ENCODE assay signal across 15 cellular contexts in the genomic region with DNA sequence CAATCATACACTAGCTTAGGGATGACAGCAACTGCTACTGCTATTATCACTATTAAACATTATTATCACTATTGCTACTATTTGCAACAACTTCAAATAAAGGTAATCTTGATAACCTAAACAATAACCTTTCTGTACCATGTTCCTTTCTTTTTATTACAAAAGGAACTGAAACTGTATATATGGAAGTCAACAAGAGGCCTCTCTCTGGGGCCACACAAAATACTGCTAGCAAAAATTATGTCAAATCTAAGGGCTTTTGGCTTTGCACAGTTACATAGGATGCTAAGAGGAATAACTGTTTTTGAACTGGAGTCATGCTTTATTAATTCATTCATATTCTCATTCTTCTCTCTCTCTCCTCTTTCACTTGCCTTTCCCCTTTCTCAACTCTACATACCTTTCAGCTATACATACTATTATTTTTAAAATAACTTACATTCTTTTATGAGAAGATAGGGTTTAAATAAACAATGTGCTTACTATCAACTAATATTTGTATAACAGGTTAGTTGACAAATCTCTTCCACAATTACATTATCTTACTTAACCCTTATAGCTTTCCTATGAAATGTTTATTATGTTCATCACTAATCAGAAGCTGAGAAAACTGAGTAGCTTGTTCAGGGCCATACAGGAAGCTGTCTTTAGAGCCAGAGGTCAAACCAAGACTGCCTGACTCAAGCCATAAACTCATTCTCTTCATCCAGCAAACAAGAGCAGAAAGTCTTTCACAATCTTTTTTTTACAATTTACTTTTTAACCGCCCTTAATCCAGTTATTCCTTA. TPM values are rescaled to one million over a fixed set of nuclear protein-coding genes. Genes with fewer than 3 reads are reported as not detected.
DNase-seq lines count a peak whose midpoint lies in the region; ATAC-seq and TF ChIP-seq lines count a peak whose summit lies in the region.
"Had no signal": no experiment of that assay in that cellular context is flagged by ENCODE, and none has a peak within 500 bp of the region (broad histone marks: within the 10 kb centered on the region; RNA-seq: fewer than 3 reads in every experiment).

No MANE protein-coding gene starts in this region.

- 62% methylated on average over 1 of the region's 1 CpG for WGBS in hepatocyte (ENCODE audit: low lambda C conversion rate, missing lambda C conversion rate)
- WGBS in smooth muscle cell (ENCODE audit: low lambda C conversion rate) = 86% methylated on average over 1 of the region's 1 CpG

- H4K20me1 ChIP-seq in hepatocyte (ENCODE audit: insufficient read depth, poor library complexity, severe bottlenecking) (no peaks in the 10 kb centered on the region), smooth muscle cell (ENCODE audit: low read depth) (peaks cover 64% of the 10 kb centered on the region)

- TF ChIP-seq CTCF in AG10803 (conservative IDR thresholded peaks at IDR 0.05; ENCODE audit: low read length) (no peak), WTC11 (IDR thresholded peaks at IDR 0.05) (no peak), hepatocyte (IDR thresholded peaks at IDR 0.05; ENCODE audit: poor library complexity) (no peak), smooth muscle cell (IDR thresholded peaks at IDR 0.05; ENCODE audit: borderline replicate concordance, insufficient read depth, poor library complexity, severe bottlenecking) (no peak)

- H3K9ac ChIP-seq in smooth muscle cell (ENCODE audit: low read depth) = no peak overlapping the region

- no peaks in the 10 kb centered on the region for H3K9me2 ChIP-seq in hepatocyte (replicated peaks; ENCODE audit: insufficient read depth)

- no peak overlapping the region for H2AFZ ChIP-seq in hepatocyte
- no peak overlapping the region for H2AFZ ChIP-seq in smooth muscle cell (ENCODE audit: low read depth)

- no peaks in the 10 kb centered on the region for H3K9me3 Mint-ChIP-seq in WTC11
- H3K9me3 Mint-ChIP-seq: T-cell had no signal

- H3F3A ChIP-seq in smooth muscle cell (ENCODE audit: low read depth) = peaks cover 6% of the 10 kb centered on the region

- no peak overlapping the region for H3K4me3 Mint-ChIP-seq in WTC11
- H3K4me3 Mint-ChIP-seq: activated CD8-positive, alpha-beta memory T cell treated with anti-CD3 and anti-CD28 coated beads, Interleukin-2, amount 10 ng/mL, durations not matched to agents 7 days and 5 days; T-cell had no signal

- no peaks in the 10 kb centered on the region for H3K9me3 ChIP-seq in hepatocyte (ENCODE audit: low read depth)
- no peaks in the 10 kb centered on the region for H3K9me3 ChIP-seq in smooth muscle cell (replicated peaks; ENCODE audit: low read depth)
- H3K9me3 ChIP-seq: neutrophil, stomach had no signal

- peaks cover 57% of the 10 kb centered on the region for H3K79me2 ChIP-seq in hepatocyte
- H3K79me2 ChIP-seq in smooth muscle cell (ENCODE audit: low read depth) = peaks cover 35% of the 10 kb centered on the region

- H3K27me3 ChIP-seq in hepatocyte = no peaks in the 10 kb centered on the region
- H3K27me3 ChIP-seq in smooth muscle cell (ENCODE audit: low read depth) = no peaks in the 10 kb centered on the region
- H3K27me3 ChIP-seq: neutrophil, stomach had no signal

- peak overlapping the region; percentile 31; the same call in 1 of the 2 replicates for H3K27ac Mint-ChIP-seq in WTC11
- H3K27ac Mint-ChIP-seq: activated CD8-positive, alpha-beta memory T cell treated with anti-CD3 and anti-CD28 coated beads, Interleukin-2, amount 10 ng/mL, durations not matched to agents 7 days and 5 days; T-cell had no signal

- POLR2A ChIA-PET in WTC11 (lab: Charles Lee) = interaction anchor here (0.7 to 1.1 kb wide), 3 partner anchors 47 to 610 kb away, joined by 3 read pairs; partner anchors contain the start of gene FAM177A1

- no peak overlapping the region for H3K4me3 ChIP-seq in AG10803 (ENCODE audit: low read length)
- H3K4me3 ChIP-seq in hepatocyte = no peak overlapping the region
- no peak overlapping the region for H3K4me3 ChIP-seq in smooth muscle cell
- H3K4me3 ChIP-seq: stomach had no signal

- H3K4me1 Mint-ChIP-seq in WTC11 = peaks cover 20% of the 10 kb centered on the region

- H3K27me3 Mint-ChIP-seq in WTC11 (ENCODE audit: low read depth) = no peaks in the 10 kb centered on the region
- H3K27me3 Mint-ChIP-seq: activated CD8-positive, alpha-beta memory T cell treated with anti-CD3 and anti-CD28 coated beads, Interleukin-2, amount 10 ng/mL, durations not matched to agents 7 days and 5 days; T-cell had no signal

- ATAC-seq in WTC11 = no peak
- no peak for ATAC-seq in GM18502 (IDR thresholded peaks at IDR 0.05; ENCODE audit: poor library complexity, unreplicated experiment)
- no peak for ATAC-seq in GM21825 (IDR thresholded peaks at IDR 0.05; ENCODE audit: unreplicated experiment)
- ATAC-seq: activated CD8-positive, alpha-beta memory T cell treated with anti-CD3 and anti-CD28 coated beads, Interleukin-2, amount 10 ng/mL, durations not matched to agents 7 days and 5 days; T-cell had no signal

- H3K27ac ChIP-seq in hepatocyte = peak overlapping the region; percentile 1
- no peak overlapping the region for H3K27ac ChIP-seq in smooth muscle cell (ENCODE audit: low read depth)
- H3K27ac ChIP-seq: neutrophil, stomach had no signal

- H3K4me1 ChIP-seq in hepatocyte (ENCODE audit: insufficient read depth) (peaks cover 6% of the 10 kb centered on the region), smooth muscle cell (ENCODE audit: low read depth) (peaks cover 4% of the 10 kb centered on the region)

- CTCF ChIA-PET in WTC11 (lab: Charles Lee) = interaction anchor here (0.7 kb wide), 1 partner anchor 331 kb away, joined by 5 read pairs; no protein-coding TSS in a partner anchor

- no peaks in the 10 kb centered on the region for H3K36me3 Mint-ChIP-seq in WTC11

- no peaks in the 10 kb centered on the region for H3K36me3 ChIP-seq in hepatocyte (replicated peaks; ENCODE audit: insufficient read depth, low read depth)
- no peaks in the 10 kb centered on the region for H3K36me3 ChIP-seq in smooth muscle cell (ENCODE audit: low read depth)
- H3K36me3 ChIP-seq: neutrophil had no signal

- H3K4me2 ChIP-seq in hepatocyte = peak overlapping the region; percentile 61
- H3K4me2 ChIP-seq in smooth muscle cell = no peak overlapping the region

- peak; percentile 42 for DNase-seq in AG10803 (ENCODE audit: low read depth)
- DNase-seq in HS-27A (ENCODE audit: low read depth) = peak; percentile 5
- DNase-seq in WTC11 (ENCODE audit: low spot score) = no peak
- peak; percentile 34 for DNase-seq in hepatocyte (ENCODE audit: low spot score)
- DNase-seq in stimulated activated CD4-positive, alpha-beta T cell treated with anti-CD3 and anti-CD28 coated beads, Interleukin-2, amount 100 ng/mL, for 48 hours = no peak
- no peak for DNase-seq in smooth muscle cell (lab: John Stamatoyannopoulos, UW; ENCODE audit: unreplicated experiment)
- DNase-seq: activated CD8-positive, alpha-beta memory T cell treated with anti-CD3 and anti-CD28 coated beads, Interleukin-2, amount 10 ng/mL, durations not matched to agents 7 days and 5 days; anterior cingulate cortex; NCI-H774; stimulated activated CD4-positive, alpha-beta T cell treated with anti-CD3 and anti-CD28 coated beads, Interleukin-1b, Interleukin-23, amount 100 ng/mL, for 48 hours; stomach; T-cell had no signal

TF ChIP-seq in WTC11, 78 proteins besides CTCF, POLR2A, EP300 and RAD21 (continues in another document):
- TF ChIP-seq CREM (CRISPR knock-in tag; IDR thresholded peaks at IDR 0.05) = no peak
- TF ChIP-seq EMX1 (CRISPR knock-in tag; IDR thresholded peaks at IDR 0.05) = no peak
- no peak for TF ChIP-seq MAX (CRISPR knock-in tag; IDR thresholded peaks at IDR 0.05)
- no peak for TF ChIP-seq RORB (CRISPR knock-in tag; IDR thresholded peaks at IDR 0.05)
- TF ChIP-seq STAT6 (CRISPR knock-in tag; conservative IDR thresholded peaks at IDR 0.05; ENCODE audit: low read depth) = no peak
- no peak for TF ChIP-seq ZNF121 (CRISPR knock-in tag; IDR thresholded peaks at IDR 0.05)
- TF ChIP-seq FOXP1 (CRISPR knock-in tag; IDR thresholded peaks at IDR 0.05; ENCODE audit: borderline replicate concordance) = no peak
- TF ChIP-seq NFE2L1 (CRISPR knock-in tag; IDR thresholded peaks at IDR 0.05) = no peak
- TF ChIP-seq ZNF317 (CRISPR knock-in tag; IDR thresholded peaks at IDR 0.05; ENCODE audit: borderline replicate concordance, low read depth) = no peak
- TF ChIP-seq ZNF232 (CRISPR knock-in tag; IDR thresholded peaks at IDR 0.05) = no peak
- no peak for TF ChIP-seq E2F4 (CRISPR knock-in tag; IDR thresholded peaks at IDR 0.05; ENCODE audit: borderline replicate concordance, low read depth)

RNA-seq across cellular contexts. Expression of gene SPTSSA, which starts 25.7 kb away (rescaled TPM):
- 21.7 to 24.5 TPM (median 22.5 TPM) in 3 replicates for total RNA-seq in WTC11 (2021)
- 36.8 and 42.8 TPM in 2 replicates for total RNA-seq in hepatocyte
- polyA plus RNA-seq in hepatocyte = 30.0 and 33.4 TPM in 2 replicates
- total RNA-seq in smooth muscle cell = 23.7 and 28.8 TPM in 2 replicates
- 22.8 and 23.9 TPM in 2 replicates for polyA plus RNA-seq in smooth muscle cell

Comparison
In these comparisons a context has a peak if more than half of its experiments do, and no peak if none do; other contexts are left out.
1. DNase-seq: peak in AG10803 (single experiment), HS-27A (single experiment) and hepatocyte (single experiment); none in WTC11 (single experiment), stimulated activated CD4-positive, alpha-beta T cell treated with anti-CD3 and anti-CD28 coated beads, Interleukin-2, amount 100 ng/mL, for 48 hours (0 of 2) and smooth muscle cell (single experiment).